2 cellular contexts compared by ENCODE assay signal in genomic region chr11:68043029-68043348, GRCh38.
TF ChIP-seq lines count a peak whose summit lies in the region.

No MANE protein-coding gene starts in this region.

TF ChIP-seq in SK-N-SH, 30 proteins besides CTCF, POLR2A, EP300 and RAD21 (continued from another document):
- TF ChIP-seq TEAD4 (IDR thresholded peaks at IDR 0.05; ENCODE audit: borderline replicate concordance, insufficient read depth): no peak
- TF ChIP-seq ELF1 (IDR thresholded peaks at IDR 0.05): no peak
- no peak for TF ChIP-seq TAF1 (IDR thresholded peaks at IDR 0.05; ENCODE audit: borderline replicate concordance, low read depth, low read length)
- TF ChIP-seq REST (IDR thresholded peaks at IDR 0.05; ENCODE audit: low read depth, low read length): no peak
- TF ChIP-seq USF2 (IDR thresholded peaks at IDR 0.05; ENCODE audit: borderline replicate concordance, low read depth, low read length): no peak
- no peak for TF ChIP-seq JUND (IDR thresholded peaks at IDR 0.05)
- no peak for TF ChIP-seq YY1 (IDR thresholded peaks at IDR 0.05; ENCODE audit: low read depth)

TF ChIP-seq in SK-N-SH treated with all-trans-retinoic acid at 6 μM for 48 hours, 23 proteins besides CTCF, POLR2A, EP300 and RAD21:
- TF ChIP-seq CSRNP3 (CRISPR knock-in tag; IDR thresholded peaks at IDR 0.05): no peak
- TF ChIP-seq RARB (CRISPR knock-in tag; IDR thresholded peaks at IDR 0.05): no peak
- no peak for TF ChIP-seq TSHZ2 (CRISPR knock-in tag; IDR thresholded peaks at IDR 0.05)
